ENCODE assay signal across 1 cellular context in genomic region chr10:12041766-12042408, GRCh38.
TF ChIP-seq lines count a peak whose summit lies in the region.

No MANE protein-coding gene starts in this region.

TF ChIP-seq in GM23338, 12 proteins besides CTCF, POLR2A, EP300 and RAD21 (continued from another document):
- TF ChIP-seq ZNF462 (CRISPR knock-in tag; IDR thresholded peaks at IDR 0.05): no peak
- TF ChIP-seq NANOG (IDR thresholded peaks at IDR 0.05; ENCODE audit: borderline replicate concordance): no peak
